Comparison of ENCODE assay signal across 8 cellular contexts in genomic region chrX:275967-276587, GRCh38. TPM values are rescaled to one million over a fixed set of nuclear protein-coding genes. Genes with fewer than 3 reads are reported as not detected.
DNase-seq lines count a peak whose midpoint lies in the region; ATAC-seq and TF ChIP-seq lines count a peak whose summit lies in the region.

No MANE protein-coding gene starts in this region.

- H3K9me3 ChIP-seq in lower lobe of right lung = no peaks in the 10 kb centered on the region

- H3K4me3 ChIP-seq in lower lobe of right lung = peak overlapping the region; percentile 79

- DNase-seq in dermis microvascular lymphatic vessel endothelial cell (ENCODE audit: low read depth in 2 of 2) (peak; percentile 53 to 58), lower lobe of right lung (peak; percentile 92), NCI-H1417 (lab: John Stamatoyannopoulos, UW) (no peak)
- peak; percentile 53 for DNase-seq in stimulated activated naive CD8-positive, alpha-beta T cell treated with anti-CD3 and anti-CD28 coated beads, Interleukin-15, Interleukin-2, amounts not matched to agents 100 U/mL and 50 U/mL, for 24 hours
- no peak for DNase-seq in effector CD8-positive, alpha-beta T cell (lab: John Stamatoyannopoulos, UW)

- H3K4me1 ChIP-seq in lower lobe of right lung = peaks cover 19% of the 10 kb centered on the region

- ATAC-seq in GM18511 (IDR thresholded peaks at IDR 0.05; ENCODE audit: unreplicated experiment) (peak; percentile 69), HG03039 (IDR thresholded peaks at IDR 0.05; ENCODE audit: unreplicated experiment) (peak; percentile 76), lower lobe of right lung (peak; percentile 96 to 98)
- ATAC-seq in stimulated activated naive CD8-positive, alpha-beta T cell treated with anti-CD3 and anti-CD28 coated beads, Interleukin-15, Interleukin-2, amounts not matched to agents 100 U/mL and 50 U/mL, for 24 hours = peak; percentile 69

- peak overlapping the region; percentile 67 for H3K27ac ChIP-seq in lower lobe of right lung

- H3K9me3 Mint-ChIP-seq in T-helper 1 cell treated with Interleukin-12 subunit alpha and Interleukin-12 subunit beta and Interleukin-4 antibody, amounts not matched to agents 30 μg/mL and 1 μg/mL, for 36 hours = no peaks in the 10 kb centered on the region

- peak overlapping the region; percentile 59 for H3K4me3 Mint-ChIP-seq in T-helper 1 cell treated with Interleukin-12 subunit alpha and Interleukin-12 subunit beta and Interleukin-4 antibody, amounts not matched to agents 30 μg/mL and 1 μg/mL, for 36 hours

- no peaks in the 10 kb centered on the region for H3K27me3 ChIP-seq in lower lobe of right lung (ENCODE audit: low read depth)

- no peak for TF ChIP-seq CTCF in lower lobe of right lung (IDR thresholded peaks at IDR 0.05)

- H3K36me3 Mint-ChIP-seq in T-helper 1 cell treated with Interleukin-12 subunit alpha and Interleukin-12 subunit beta and Interleukin-4 antibody, amounts not matched to agents 30 μg/mL and 1 μg/mL, for 36 hours (ENCODE audit: low read depth) = no peaks in the 10 kb centered on the region

- H3K27ac Mint-ChIP-seq in T-helper 1 cell treated with Interleukin-12 subunit alpha and Interleukin-12 subunit beta and Interleukin-4 antibody, amounts not matched to agents 30 μg/mL and 1 μg/mL, for 36 hours = no peak overlapping the region

- H3K36me3 ChIP-seq in lower lobe of right lung = no peaks in the 10 kb centered on the region

- H3K4me1 Mint-ChIP-seq in T-helper 1 cell treated with Interleukin-12 subunit alpha and Interleukin-12 subunit beta and Interleukin-4 antibody, amounts not matched to agents 30 μg/mL and 1 μg/mL, for 36 hours (ENCODE audit: low read depth) = no peaks in the 10 kb centered on the region

- H3K27me3 Mint-ChIP-seq in T-helper 1 cell treated with Interleukin-12 subunit alpha and Interleukin-12 subunit beta and Interleukin-4 antibody, amounts not matched to agents 30 μg/mL and 1 μg/mL, for 36 hours (ENCODE audit: low read depth) = no peaks in the 10 kb centered on the region

- intact Hi-C loops in lower lobe of right lung (cut with DNase I) = no loop called here

RNA-seq across cellular contexts. Expression of gene PLCXD1, which starts 5.1 kb away (rescaled TPM):
- total RNA-seq in dermis microvascular lymphatic vessel endothelial cell (6.4 and 8.5 TPM in 2 replicates), lower lobe of right lung (23.7 TPM)

RNA-seq across cellular contexts. Expression of gene GTPBP6, which starts 42.5 kb away (rescaled TPM):
- total RNA-seq in dermis microvascular lymphatic vessel endothelial cell (28.2 and 33.2 TPM in 2 replicates), lower lobe of right lung (47.1 TPM)

Comparison
In these comparisons a context has a peak if more than half of its experiments do, and no peak if none do; other contexts are left out.
1. DNase-seq: peak in dermis microvascular lymphatic vessel endothelial cell (2 of 2), lower lobe of right lung (single experiment) and stimulated activated naive CD8-positive, alpha-beta T cell treated with anti-CD3 and anti-CD28 coated beads, Interleukin-15, Interleukin-2, amounts not matched to agents 100 U/mL and 50 U/mL, for 24 hours (single experiment); none in NCI-H1417 (0 of 3) and effector CD8-positive, alpha-beta T cell (single experiment).
2. Peak in every context shown above with its lines, with median percentiles within 50 percentile points of each other: ATAC-seq.